8 cellular contexts compared by ENCODE assay signal in the genomic region with DNA sequence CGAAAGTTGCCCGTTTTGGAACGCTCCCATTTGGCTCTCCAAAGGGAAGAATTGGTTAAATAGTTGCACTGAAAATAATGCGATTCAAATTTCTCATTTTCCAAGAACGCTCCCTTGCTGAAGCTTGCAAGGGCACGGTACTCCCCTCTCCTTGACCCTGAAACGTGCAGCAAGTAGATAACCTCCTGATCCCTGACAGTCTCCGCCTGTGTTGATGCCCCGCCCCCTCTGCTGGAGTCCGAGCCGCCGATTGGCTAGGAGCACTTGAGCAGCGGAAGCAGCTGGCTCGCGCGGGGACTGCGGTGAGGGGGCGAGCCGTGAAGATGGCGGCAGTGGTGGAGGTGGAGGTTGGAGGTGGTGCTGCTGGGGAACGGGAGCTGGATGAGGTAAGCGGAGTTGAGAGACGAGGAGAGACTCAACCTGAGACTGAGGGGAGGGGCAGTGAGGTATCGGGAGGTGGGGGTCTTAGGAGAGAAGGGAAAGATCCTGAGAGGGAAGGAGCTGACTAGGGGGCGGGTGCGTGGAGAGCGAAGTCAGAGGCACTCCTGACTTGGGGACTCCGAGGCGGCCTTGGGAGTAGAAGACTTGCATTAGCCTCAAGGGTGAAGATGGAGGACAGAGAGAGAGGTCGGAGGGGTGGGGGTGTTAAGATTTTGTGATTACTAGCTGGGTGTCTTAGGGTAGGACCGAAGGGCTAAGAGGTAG. TPM values are rescaled to one million over a fixed set of nuclear protein-coding genes. Genes with fewer than 3 reads are reported as not detected.
DNase-seq lines count a peak whose midpoint lies in the region; ATAC-seq, FAIRE-seq and TF ChIP-seq lines count a peak whose summit lies in the region.

RNF121 (plus strand) TSS at position 308 of the 705 bp plus-strand sequence; CDS start at position 324, 16 bp downstream.

- no peaks in the 10 kb centered on the region for H3K9me3 ChIP-seq in IMR-90 (ENCODE audit: control insufficient read depth, insufficient read depth, low read length)

- H4K5ac ChIP-seq in IMR-90 (ENCODE audit: low read depth, low read length), result peak within 1 kb of the TSS; percentile 84

- TF ChIP-seq RAD21 in IMR-90 (IDR thresholded peaks at IDR 0.05; ENCODE audit: low read length), result no peak

- H4K91ac ChIP-seq in IMR-90 (ENCODE audit: insufficient read depth, low read depth, low read length), result peak within 1 kb of the TSS; percentile 96

- BruUV-seq in IMR-90 (replicated peaks; lab: Mats Ljungman, UMichigan), result no TSS peak

- peaks cover 4% of the 10 kb centered on the region for H3K4me1 ChIP-seq in IMR-90 (ENCODE audit: control insufficient read depth, insufficient read depth, low read length)

- no peak for TF ChIP-seq CTCF in D721Med (IDR thresholded peaks at IDR 0.05; ENCODE audit: insufficient read depth, missing control alignments)
- no peak for TF ChIP-seq CTCF in IMR-90 (conservative IDR thresholded peaks at IDR 0.05; ENCODE audit: low read depth, low read length)

- peak within 1 kb of the TSS; percentile 94 for H3K4ac ChIP-seq in IMR-90 (ENCODE audit: low read depth, low read length)

- CTCF ChIA-PET in IMR-90 (lab: Yijun Ruan, JAX), result interaction anchor here (0.5 to 1.1 kb wide), 3 partner anchors 9 to 216 kb away, joined by 3 to 4 read pairs (median 4); no protein-coding TSS in a partner anchor

- DNase-seq in D721Med (ENCODE audit: insufficient read length, low spot score) (peak; percentile 76), IMR-90 (peak; percentile 92), OCI-M1 (lab: John Stamatoyannopoulos, UW) (peak; percentile 100), activated T-cell treated with anti-CD3 and anti-CD28 coated beads for 4 hours (peak; percentile 98), epithelial cell of prostate (ENCODE audit: low read depth, low spot score) (peak; percentile 68), mucosa of gallbladder (ENCODE audit: low spot score) (peak; percentile 96)
- DNase-seq in stimulated activated CD8-positive, alpha-beta memory T cell treated with anti-CD3 and anti-CD28 coated beads, Interleukin-4, amount 100 ng/mL, for 48 hours, result peak; percentile 99

- no peak for FAIRE-seq in D721Med (lab: Jason Lieb, UNC)

- ATAC-seq in GM21528 (IDR thresholded peaks at IDR 0.05; ENCODE audit: low FRiP score, unreplicated experiment), result peak; percentile 78
- ATAC-seq in IMR-90 (ENCODE audit: low read depth), result peak; percentile 99

- POLR2A ChIA-PET in IMR-90 (lab: Charles Lee; ENCODE audit: unreplicated experiment), result interaction anchor here (0.6 kb wide), 1 partner anchor 905 kb away, joined by 3 read pairs; no protein-coding TSS in a partner anchor

- H2BK5ac ChIP-seq in IMR-90 (ENCODE audit: low read depth, low read length, poor library complexity, severe bottlenecking), result peak within 1 kb of the TSS; percentile 97

- 0% methylated on average over 13 of the region's 31 CpGs; no CpG with 5 or more reads in 1 of the 2 experiments for WGBS in IMR-90 (ENCODE audit: extremely low coverage in 2 of 2, insufficient read length in 1 of 2), 2 experiments

- H3K18ac ChIP-seq in IMR-90 (ENCODE audit: low read depth, low read length), result peak within 1 kb of the TSS; percentile 85

- H3K9ac ChIP-seq in IMR-90 (ENCODE audit: low read depth, low read length), result peak within 1 kb of the TSS; percentile 92

- intact Hi-C loops in IMR-90 (cut with micrococcal nuclease), result loop anchor here (1.0 kb wide), 1 partner anchor 17 kb away; no protein-coding TSS in a partner anchor

- H3K79me1 ChIP-seq in IMR-90 (ENCODE audit: low read depth in 1 of 2, low read length in 2 of 2), result peaks cover 22 to 55% of the 10 kb centered on the region in 2 experiments; a peak in 3 of 4 replicates

- H3K56ac ChIP-seq in IMR-90 (ENCODE audit: extremely low read depth, insufficient read depth, low read length), result peak within 1 kb of the TSS; percentile 99

- peak within 1 kb of the TSS; percentile 97 for H2AK9ac ChIP-seq in IMR-90 (replicated peaks; ENCODE audit: low read depth, low read length, poor library complexity)

- no peaks in the 10 kb centered on the region for H3K27me3 ChIP-seq in IMR-90 (ENCODE audit: control insufficient read depth, insufficient read depth, low read length)

- H3K36me3 ChIP-seq in IMR-90 (ENCODE audit: control insufficient read depth, insufficient read depth, low read length), result no peaks in the 10 kb centered on the region

- TF ChIP-seq POLR2A in IMR-90 (IDR thresholded peaks at IDR 0.05; ENCODE audit: low read depth, low read length), result peak; percentile 69

- in situ Hi-C loops in IMR-90 (cut with MboI; ENCODE audit: low sequenced_read_pairs), result loop anchor here (10.0 kb wide), 1 partner anchor 56 kb away; no protein-coding TSS in a partner anchor

- H3K14ac ChIP-seq in IMR-90 (replicated peaks; ENCODE audit: low read depth, low read length), result peak within 1 kb of the TSS; percentile 93

- H4K20me1 ChIP-seq in IMR-90 (ENCODE audit: insufficient read depth, low read length), result peaks cover 16% of the 10 kb centered on the region; the same call in 1 of the 2 replicates

- peak within 1 kb of the TSS; percentile 89 for H3K4me2 ChIP-seq in IMR-90 (ENCODE audit: low read depth, low read length)

- peaks cover 12% of the 10 kb centered on the region for H3K9me1 ChIP-seq in IMR-90 (ENCODE audit: insufficient read depth, low read length)

- peak within 1 kb of the TSS; percentile 87 for H2BK20ac ChIP-seq in IMR-90 (ENCODE audit: low read depth, low read length)

- H2BK120ac ChIP-seq in IMR-90 (ENCODE audit: low read depth, low read length), result peak within 1 kb of the TSS; percentile 93

- peak within 1 kb of the TSS; percentile 86 for H2AK5ac ChIP-seq in IMR-90 (ENCODE audit: low read depth, low read length)

- peak within 1 kb of the TSS; percentile 93 for H3K27ac ChIP-seq in IMR-90 (ENCODE audit: insufficient read depth, low read length)
- peak within 1 kb of the TSS; percentile 77 for H3K27ac ChIP-seq in epithelial cell of prostate

- H3K23ac ChIP-seq in IMR-90 (ENCODE audit: low read depth, low read length), result peak within 1 kb of the TSS; percentile 88

- H2AFZ ChIP-seq in IMR-90 (replicated peaks; ENCODE audit: low read length, poor library complexity), result peak within 1 kb of the TSS; percentile 98

- peak within 1 kb of the TSS; percentile 79 for H3K4me3 ChIP-seq in IMR-90 (ENCODE audit: insufficient read depth, low read depth, low read length)

- peak within 1 kb of the TSS; percentile 83 to 99 for H4K8ac ChIP-seq in IMR-90 (ENCODE audit: low read depth in 2 of 2, low read length in 2 of 2)

- dilution Hi-C loops in IMR-90 (cut with HindIII; ENCODE audit: low sequenced_read_pairs, unreplicated experiment), result no loop called here

- H2BK15ac ChIP-seq in IMR-90 (ENCODE audit: low read depth, low read length), result peak within 1 kb of the TSS; percentile 92; the same call in 2 of the 3 replicates

TF ChIP-seq in IMR-90, 13 proteins besides CTCF, POLR2A, EP300 and RAD21:
- no peak for TF ChIP-seq CEBPB (IDR thresholded peaks at IDR 0.05; ENCODE audit: low read depth, low read length)
- TF ChIP-seq FOS (IDR thresholded peaks at IDR 0.05; ENCODE audit: low read depth, low read length), result no peak
- no peak for TF ChIP-seq NFE2L2 (IDR thresholded peaks at IDR 0.05; ENCODE audit: low read depth, low read length)
- TF ChIP-seq, protein P1, sequence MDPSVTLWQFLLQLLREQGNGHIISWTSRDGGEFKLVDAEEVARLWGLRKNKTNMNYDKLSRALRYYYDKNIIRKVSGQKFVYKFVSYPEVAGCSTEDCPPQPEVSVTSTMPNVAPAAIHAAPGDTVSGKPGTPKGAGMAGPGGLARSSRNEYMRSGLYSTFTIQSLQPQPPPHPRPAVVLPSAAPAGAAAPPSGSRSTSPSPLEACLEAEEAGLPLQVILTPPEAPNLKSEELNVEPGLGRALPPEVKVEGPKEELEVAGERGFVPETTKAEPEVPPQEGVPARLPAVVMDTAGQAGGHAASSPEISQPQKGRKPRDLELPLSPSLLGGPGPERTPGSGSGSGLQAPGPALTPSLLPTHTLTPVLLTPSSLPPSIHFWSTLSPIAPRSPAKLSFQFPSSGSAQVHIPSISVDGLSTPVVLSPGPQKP (IDR thresholded peaks at IDR 0.05; ENCODE audit: borderline replicate concordance, low read depth, low read length), result no peak
- TF ChIP-seq RCOR1 (IDR thresholded peaks at IDR 0.05; ENCODE audit: insufficient replicate concordance, low read length), result no peak
- TF ChIP-seq MAFK (IDR thresholded peaks at IDR 0.05; ENCODE audit: low read depth, low read length), result no peak
- peak; percentile 67; the same call in 1 of the 2 replicates for TF ChIP-seq MAZ (IDR thresholded peaks at IDR 0.05; ENCODE audit: borderline replicate concordance, low read depth, low read length)
- no peak for TF ChIP-seq CHD1 (IDR thresholded peaks at IDR 0.05; ENCODE audit: low read depth, low read length)
- TF ChIP-seq BHLHE40 (IDR thresholded peaks at IDR 0.05; ENCODE audit: low read depth, low read length), result peak; percentile 93
- peak; percentile 58; the same call in 1 of the 2 replicates for TF ChIP-seq MXI1 (IDR thresholded peaks at IDR 0.05; ENCODE audit: borderline replicate concordance, low read depth, low read length)
- TF ChIP-seq, protein P2, sequence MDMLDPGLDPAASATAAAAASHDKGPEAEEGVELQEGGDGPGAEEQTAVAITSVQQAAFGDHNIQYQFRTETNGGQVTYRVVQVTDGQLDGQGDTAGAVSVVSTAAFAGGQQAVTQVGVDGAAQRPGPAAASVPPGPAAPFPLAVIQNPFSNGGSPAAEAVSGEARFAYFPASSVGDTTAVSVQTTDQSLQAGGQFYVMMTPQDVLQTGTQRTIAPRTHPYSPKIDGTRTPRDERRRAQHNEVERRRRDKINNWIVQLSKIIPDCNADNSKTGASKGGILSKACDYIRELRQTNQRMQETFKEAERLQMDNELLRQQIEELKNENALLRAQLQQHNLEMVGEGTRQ (IDR thresholded peaks at IDR 0.05; ENCODE audit: low read depth, low read length), result no peak

RNA-seq across cellular contexts. Expression of gene RNF121, which starts in this region (rescaled TPM):
- total RNA-seq in IMR-90 (2012; rRNA removed) (65.8 and 88.7 TPM in 2 replicates), mucosa of gallbladder (38.7 TPM)
- 43.0 and 43.4 TPM in 2 replicates for polyA plus RNA-seq in IMR-90 (2012; rRNA removed)
- 31.7 and 47.6 TPM in 2 replicates for polyA plus RNA-seq in IMR-90 (2012; cell fraction: cytosol; rRNA removed)
- 60.6 and 83.6 TPM in 2 replicates for polyA plus RNA-seq in IMR-90 (2012; cell fraction: nucleus; rRNA removed; ENCODE audit: low replicate concordance)

Comparison
In these comparisons a context has a peak if more than half of its experiments do, and no peak if none do; other contexts are left out.
1. Peak in every context shown above with its lines: DNase-seq, ATAC-seq, H3K4me3 ChIP-seq and H3K27ac ChIP-seq.